ENCODE assay signal across 1 cellular context in the genomic region with DNA sequence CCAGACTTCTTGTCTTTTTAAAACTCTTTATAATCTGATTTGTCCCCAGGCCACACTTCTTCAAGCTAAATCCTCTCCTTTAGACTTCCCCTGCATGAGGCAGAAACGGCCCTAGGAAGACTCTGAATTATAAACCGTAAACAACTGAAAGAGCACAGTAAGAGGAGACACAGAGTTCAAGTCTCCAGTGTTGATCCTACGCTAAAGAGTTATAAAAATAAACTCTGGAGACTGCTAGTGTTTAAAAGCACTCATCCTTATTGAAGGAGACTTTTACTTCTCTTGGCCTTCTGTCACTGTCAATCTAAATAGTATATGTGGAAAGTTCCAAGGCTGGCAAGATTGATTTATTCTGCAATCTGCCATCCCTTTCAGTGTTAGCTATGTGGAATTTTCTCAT.
TF ChIP-seq lines count a peak whose summit lies in the region.

No MANE protein-coding gene starts in this region.

TF ChIP-seq in GM23338, 12 proteins besides CTCF, POLR2A, EP300 and RAD21 (continued from another document):
- TF ChIP-seq, protein P1, sequence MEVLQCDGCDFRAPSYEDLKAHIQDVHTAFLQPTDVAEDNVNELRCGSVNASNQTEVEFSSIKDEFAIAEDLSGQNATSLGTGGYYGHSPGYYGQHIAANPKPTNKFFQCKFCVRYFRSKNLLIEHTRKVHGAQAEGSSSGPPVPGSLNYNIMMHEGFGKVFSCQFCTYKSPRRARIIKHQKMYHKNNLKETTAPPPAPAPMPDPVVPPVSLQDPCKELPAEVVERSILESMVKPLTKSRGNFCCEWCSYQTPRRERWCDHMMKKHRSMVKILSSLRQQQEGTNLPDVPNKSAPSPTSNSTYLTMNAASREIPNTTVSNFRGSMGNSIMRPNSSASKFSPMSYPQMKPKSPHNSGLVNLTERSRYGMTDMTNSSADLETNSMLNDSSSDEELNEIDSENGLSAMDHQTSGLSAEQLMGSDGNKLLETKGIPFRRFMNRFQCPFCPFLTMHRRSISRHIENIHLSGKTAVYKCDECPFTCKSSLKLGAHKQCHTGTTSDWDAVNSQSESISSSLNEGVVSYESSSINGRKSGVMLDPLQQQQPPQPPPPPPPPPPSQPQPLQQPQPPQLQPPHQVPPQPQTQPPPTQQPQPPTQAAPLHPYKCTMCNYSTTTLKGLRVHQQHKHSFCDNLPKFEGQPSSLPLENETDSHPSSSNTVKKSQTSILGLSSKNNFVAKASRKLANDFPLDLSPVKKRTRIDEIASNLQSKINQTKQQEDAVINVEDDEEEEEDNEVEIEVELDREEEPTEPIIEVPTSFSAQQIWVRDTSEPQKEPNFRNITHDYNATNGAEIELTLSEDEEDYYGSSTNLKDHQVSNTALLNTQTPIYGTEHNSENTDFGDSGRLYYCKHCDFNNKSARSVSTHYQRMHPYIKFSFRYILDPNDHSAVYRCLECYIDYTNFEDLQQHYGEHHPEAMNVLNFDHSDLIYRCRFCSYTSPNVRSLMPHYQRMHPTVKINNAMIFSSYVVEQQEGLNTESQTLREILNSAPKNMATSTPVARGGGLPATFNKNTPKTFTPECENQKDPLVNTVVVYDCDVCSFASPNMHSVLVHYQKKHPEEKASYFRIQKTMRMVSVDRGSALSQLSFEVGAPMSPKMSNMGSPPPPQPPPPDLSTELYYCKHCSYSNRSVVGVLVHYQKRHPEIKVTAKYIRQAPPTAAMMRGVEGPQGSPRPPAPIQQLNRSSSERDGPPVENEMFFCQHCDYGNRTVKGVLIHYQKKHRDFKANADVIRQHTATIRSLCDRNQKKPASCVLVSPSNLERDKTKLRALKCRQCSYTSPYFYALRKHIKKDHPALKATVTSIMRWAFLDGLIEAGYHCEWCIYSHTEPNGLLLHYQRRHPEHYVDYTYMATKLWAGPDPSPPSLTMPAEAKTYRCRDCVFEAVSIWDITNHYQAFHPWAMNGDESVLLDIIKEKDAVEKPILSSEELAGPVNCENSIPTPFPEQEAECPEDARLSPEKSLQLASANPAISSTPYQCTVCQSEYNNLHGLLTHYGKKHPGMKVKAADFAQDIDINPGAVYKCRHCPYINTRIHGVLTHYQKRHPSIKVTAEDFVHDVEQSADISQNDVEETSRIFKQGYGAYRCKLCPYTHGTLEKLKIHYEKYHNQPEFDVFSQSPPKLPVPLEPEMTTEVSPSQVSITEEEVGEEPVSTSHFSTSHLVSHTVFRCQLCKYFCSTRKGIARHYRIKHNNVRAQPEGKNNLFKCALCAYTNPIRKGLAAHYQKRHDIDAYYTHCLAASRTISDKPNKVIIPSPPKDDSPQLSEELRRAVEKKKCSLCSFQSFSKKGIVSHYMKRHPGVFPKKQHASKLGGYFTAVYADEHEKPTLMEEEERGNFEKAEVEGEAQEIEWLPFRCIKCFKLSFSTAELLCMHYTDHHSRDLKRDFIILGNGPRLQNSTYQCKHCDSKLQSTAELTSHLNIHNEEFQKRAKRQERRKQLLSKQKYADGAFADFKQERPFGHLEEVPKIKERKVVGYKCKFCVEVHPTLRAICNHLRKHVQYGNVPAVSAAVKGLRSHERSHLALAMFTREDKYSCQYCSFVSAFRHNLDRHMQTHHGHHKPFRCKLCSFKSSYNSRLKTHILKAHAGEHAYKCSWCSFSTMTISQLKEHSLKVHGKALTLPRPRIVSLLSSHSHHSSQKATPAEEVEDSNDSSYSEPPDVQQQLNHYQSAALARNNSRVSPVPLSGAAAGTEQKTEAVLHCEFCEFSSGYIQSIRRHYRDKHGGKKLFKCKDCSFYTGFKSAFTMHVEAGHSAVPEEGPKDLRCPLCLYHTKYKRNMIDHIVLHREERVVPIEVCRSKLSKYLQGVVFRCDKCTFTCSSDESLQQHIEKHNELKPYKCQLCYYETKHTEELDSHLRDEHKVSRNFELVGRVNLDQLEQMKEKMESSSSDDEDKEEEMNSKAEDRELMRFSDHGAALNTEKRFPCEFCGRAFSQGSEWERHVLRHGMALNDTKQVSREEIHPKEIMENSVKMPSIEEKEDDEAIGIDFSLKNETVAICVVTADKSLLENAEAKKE (CRISPR knock-in tag; IDR thresholded peaks at IDR 0.05): no peak
- TF ChIP-seq STAT1 (IDR thresholded peaks at IDR 0.05; ENCODE audit: unreplicated experiment): no peak
- TF ChIP-seq ZNF331 (CRISPR knock-in tag; IDR thresholded peaks at IDR 0.05; ENCODE audit: low read depth): no peak
- TF ChIP-seq CREB1 (CRISPR knock-in tag; IDR thresholded peaks at IDR 0.05; ENCODE audit: low read depth): no peak
- TF ChIP-seq, protein P2, sequence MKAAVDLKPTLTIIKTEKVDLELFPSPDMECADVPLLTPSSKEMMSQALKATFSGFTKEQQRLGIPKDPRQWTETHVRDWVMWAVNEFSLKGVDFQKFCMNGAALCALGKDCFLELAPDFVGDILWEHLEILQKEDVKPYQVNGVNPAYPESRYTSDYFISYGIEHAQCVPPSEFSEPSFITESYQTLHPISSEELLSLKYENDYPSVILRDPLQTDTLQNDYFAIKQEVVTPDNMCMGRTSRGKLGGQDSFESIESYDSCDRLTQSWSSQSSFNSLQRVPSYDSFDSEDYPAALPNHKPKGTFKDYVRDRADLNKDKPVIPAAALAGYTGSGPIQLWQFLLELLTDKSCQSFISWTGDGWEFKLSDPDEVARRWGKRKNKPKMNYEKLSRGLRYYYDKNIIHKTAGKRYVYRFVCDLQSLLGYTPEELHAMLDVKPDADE (IDR thresholded peaks at IDR 0.05): no peak
- no peak for TF ChIP-seq JUNB (IDR thresholded peaks at IDR 0.05; ENCODE audit: unreplicated experiment)
- TF ChIP-seq, protein P3, sequence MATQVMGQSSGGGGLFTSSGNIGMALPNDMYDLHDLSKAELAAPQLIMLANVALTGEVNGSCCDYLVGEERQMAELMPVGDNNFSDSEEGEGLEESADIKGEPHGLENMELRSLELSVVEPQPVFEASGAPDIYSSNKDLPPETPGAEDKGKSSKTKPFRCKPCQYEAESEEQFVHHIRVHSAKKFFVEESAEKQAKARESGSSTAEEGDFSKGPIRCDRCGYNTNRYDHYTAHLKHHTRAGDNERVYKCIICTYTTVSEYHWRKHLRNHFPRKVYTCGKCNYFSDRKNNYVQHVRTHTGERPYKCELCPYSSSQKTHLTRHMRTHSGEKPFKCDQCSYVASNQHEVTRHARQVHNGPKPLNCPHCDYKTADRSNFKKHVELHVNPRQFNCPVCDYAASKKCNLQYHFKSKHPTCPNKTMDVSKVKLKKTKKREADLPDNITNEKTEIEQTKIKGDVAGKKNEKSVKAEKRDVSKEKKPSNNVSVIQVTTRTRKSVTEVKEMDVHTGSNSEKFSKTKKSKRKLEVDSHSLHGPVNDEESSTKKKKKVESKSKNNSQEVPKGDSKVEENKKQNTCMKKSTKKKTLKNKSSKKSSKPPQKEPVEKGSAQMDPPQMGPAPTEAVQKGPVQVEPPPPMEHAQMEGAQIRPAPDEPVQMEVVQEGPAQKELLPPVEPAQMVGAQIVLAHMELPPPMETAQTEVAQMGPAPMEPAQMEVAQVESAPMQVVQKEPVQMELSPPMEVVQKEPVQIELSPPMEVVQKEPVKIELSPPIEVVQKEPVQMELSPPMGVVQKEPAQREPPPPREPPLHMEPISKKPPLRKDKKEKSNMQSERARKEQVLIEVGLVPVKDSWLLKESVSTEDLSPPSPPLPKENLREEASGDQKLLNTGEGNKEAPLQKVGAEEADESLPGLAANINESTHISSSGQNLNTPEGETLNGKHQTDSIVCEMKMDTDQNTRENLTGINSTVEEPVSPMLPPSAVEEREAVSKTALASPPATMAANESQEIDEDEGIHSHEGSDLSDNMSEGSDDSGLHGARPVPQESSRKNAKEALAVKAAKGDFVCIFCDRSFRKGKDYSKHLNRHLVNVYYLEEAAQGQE (IDR thresholded peaks at IDR 0.05; ENCODE audit: unreplicated experiment): no peak
- no peak for TF ChIP-seq POLR2AphosphoS5 (IDR thresholded peaks at IDR 0.05; ENCODE audit: low read depth)
- no peak for TF ChIP-seq NANOG (IDR thresholded peaks at IDR 0.05; ENCODE audit: borderline replicate concordance)
- no peak for TF ChIP-seq EZH2 (IDR thresholded peaks at IDR 0.05; ENCODE audit: low read depth, unreplicated experiment)
- no peak for TF ChIP-seq EZH2phosphoT487 (IDR thresholded peaks at IDR 0.05; ENCODE audit: unreplicated experiment)
